In genomic region chr21:33763573-33763881, GRCh38 we compare ENCODE assay signal across 1 cellular context.
TF ChIP-seq lines count a peak whose summit lies in the region.

No MANE protein-coding gene starts in this region.

TF ChIP-seq in GM23338, 12 proteins besides CTCF, POLR2A, EP300 and RAD21:
- TF ChIP-seq, protein P1, sequence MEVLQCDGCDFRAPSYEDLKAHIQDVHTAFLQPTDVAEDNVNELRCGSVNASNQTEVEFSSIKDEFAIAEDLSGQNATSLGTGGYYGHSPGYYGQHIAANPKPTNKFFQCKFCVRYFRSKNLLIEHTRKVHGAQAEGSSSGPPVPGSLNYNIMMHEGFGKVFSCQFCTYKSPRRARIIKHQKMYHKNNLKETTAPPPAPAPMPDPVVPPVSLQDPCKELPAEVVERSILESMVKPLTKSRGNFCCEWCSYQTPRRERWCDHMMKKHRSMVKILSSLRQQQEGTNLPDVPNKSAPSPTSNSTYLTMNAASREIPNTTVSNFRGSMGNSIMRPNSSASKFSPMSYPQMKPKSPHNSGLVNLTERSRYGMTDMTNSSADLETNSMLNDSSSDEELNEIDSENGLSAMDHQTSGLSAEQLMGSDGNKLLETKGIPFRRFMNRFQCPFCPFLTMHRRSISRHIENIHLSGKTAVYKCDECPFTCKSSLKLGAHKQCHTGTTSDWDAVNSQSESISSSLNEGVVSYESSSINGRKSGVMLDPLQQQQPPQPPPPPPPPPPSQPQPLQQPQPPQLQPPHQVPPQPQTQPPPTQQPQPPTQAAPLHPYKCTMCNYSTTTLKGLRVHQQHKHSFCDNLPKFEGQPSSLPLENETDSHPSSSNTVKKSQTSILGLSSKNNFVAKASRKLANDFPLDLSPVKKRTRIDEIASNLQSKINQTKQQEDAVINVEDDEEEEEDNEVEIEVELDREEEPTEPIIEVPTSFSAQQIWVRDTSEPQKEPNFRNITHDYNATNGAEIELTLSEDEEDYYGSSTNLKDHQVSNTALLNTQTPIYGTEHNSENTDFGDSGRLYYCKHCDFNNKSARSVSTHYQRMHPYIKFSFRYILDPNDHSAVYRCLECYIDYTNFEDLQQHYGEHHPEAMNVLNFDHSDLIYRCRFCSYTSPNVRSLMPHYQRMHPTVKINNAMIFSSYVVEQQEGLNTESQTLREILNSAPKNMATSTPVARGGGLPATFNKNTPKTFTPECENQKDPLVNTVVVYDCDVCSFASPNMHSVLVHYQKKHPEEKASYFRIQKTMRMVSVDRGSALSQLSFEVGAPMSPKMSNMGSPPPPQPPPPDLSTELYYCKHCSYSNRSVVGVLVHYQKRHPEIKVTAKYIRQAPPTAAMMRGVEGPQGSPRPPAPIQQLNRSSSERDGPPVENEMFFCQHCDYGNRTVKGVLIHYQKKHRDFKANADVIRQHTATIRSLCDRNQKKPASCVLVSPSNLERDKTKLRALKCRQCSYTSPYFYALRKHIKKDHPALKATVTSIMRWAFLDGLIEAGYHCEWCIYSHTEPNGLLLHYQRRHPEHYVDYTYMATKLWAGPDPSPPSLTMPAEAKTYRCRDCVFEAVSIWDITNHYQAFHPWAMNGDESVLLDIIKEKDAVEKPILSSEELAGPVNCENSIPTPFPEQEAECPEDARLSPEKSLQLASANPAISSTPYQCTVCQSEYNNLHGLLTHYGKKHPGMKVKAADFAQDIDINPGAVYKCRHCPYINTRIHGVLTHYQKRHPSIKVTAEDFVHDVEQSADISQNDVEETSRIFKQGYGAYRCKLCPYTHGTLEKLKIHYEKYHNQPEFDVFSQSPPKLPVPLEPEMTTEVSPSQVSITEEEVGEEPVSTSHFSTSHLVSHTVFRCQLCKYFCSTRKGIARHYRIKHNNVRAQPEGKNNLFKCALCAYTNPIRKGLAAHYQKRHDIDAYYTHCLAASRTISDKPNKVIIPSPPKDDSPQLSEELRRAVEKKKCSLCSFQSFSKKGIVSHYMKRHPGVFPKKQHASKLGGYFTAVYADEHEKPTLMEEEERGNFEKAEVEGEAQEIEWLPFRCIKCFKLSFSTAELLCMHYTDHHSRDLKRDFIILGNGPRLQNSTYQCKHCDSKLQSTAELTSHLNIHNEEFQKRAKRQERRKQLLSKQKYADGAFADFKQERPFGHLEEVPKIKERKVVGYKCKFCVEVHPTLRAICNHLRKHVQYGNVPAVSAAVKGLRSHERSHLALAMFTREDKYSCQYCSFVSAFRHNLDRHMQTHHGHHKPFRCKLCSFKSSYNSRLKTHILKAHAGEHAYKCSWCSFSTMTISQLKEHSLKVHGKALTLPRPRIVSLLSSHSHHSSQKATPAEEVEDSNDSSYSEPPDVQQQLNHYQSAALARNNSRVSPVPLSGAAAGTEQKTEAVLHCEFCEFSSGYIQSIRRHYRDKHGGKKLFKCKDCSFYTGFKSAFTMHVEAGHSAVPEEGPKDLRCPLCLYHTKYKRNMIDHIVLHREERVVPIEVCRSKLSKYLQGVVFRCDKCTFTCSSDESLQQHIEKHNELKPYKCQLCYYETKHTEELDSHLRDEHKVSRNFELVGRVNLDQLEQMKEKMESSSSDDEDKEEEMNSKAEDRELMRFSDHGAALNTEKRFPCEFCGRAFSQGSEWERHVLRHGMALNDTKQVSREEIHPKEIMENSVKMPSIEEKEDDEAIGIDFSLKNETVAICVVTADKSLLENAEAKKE (CRISPR knock-in tag; IDR thresholded peaks at IDR 0.05), result no peak
- no peak for TF ChIP-seq ETS1 (IDR thresholded peaks at IDR 0.05)
- TF ChIP-seq ZNF331 (CRISPR knock-in tag; IDR thresholded peaks at IDR 0.05; ENCODE audit: low read depth), result no peak
- no peak for TF ChIP-seq REST (IDR thresholded peaks at IDR 0.05; ENCODE audit: unreplicated experiment)
- TF ChIP-seq JUNB (IDR thresholded peaks at IDR 0.05; ENCODE audit: unreplicated experiment), result no peak
